ENCODE assay signal across 8 cellular contexts in the genomic region with DNA sequence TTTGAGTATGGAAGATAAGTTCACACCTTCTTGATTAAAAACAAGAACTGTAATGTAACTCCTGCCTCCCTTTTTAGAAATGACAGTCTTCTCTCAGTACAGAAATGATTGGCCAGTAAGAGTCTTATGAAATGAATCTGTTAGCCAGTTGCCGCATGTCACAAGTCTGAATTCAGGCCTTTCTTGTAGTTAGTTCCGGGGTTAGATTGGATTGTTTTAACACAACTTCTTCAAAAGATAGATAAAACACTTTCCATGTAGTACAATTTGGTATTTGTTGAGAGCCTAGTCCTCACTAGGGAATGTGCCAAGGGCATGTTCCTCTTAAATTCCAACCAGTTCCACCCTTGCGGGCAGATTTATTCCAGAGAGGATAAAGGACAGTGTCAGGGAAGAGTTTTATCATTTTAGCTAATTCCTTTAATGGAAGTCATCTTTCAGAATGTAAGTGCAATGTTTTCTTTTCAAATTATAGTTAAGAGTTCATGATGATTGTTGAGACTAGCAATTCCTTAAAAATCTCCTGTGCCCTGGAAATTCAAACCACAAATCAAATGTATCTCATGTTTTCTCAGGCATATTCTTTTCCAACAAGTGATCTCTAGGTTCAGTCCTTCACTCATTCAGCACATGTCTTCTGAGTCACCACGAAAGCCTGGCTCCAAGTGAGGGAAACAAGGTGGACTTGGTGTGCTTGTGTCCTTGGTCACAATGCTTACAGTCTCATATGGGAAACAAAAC. TPM values are rescaled to one million over a fixed set of nuclear protein-coding genes. Genes with fewer than 3 reads are reported as not detected.
A peak's percentile ranks its signal among the peaks of the same experiment; 100 is the strongest.
DNase-seq lines count a peak whose midpoint lies in the region; ATAC-seq and TF ChIP-seq lines count a peak whose summit lies in the region.

No MANE protein-coding gene starts in this region.

- H3K9ac ChIP-seq in adipocyte (ENCODE audit: low read length): peak overlapping the region; percentile 99

- peak overlapping the region; percentile 98 for H3K27ac ChIP-seq in psoas muscle

- ATAC-seq in GM18861 (IDR thresholded peaks at IDR 0.05; ENCODE audit: unreplicated experiment): peak; percentile 63
- ATAC-seq in HG03039 (IDR thresholded peaks at IDR 0.05; ENCODE audit: unreplicated experiment): peak; percentile 51
- peak; percentile 62 to 82 (median 73) for ATAC-seq in psoas muscle
- ATAC-seq in esophagus mucosa: no peak

- peak; percentile 83 for DNase-seq in A172 (ENCODE audit: low spot score)
- peak; percentile 85 for DNase-seq in adipocyte (ENCODE audit: low read depth)
- DNase-seq in psoas muscle: no peak
- DNase-seq in NCI-H1694 treated with DMSO at 0.1 percent for 48 hours (lab: John Stamatoyannopoulos, UW): no peak
- no peak for DNase-seq in NCI-H446 (lab: John Stamatoyannopoulos, UW)

- no peaks in the 10 kb centered on the region for H3K9me3 ChIP-seq in adipocyte (ENCODE audit: control insufficient read depth, low read length)
- no peaks in the 10 kb centered on the region for H3K9me3 ChIP-seq in psoas muscle

- H3K4me1 ChIP-seq in adipocyte (ENCODE audit: control insufficient read depth, insufficient read depth, low read length) (peaks cover 41% of the 10 kb centered on the region), psoas muscle (peaks cover 50% of the 10 kb centered on the region)

- no peak for TF ChIP-seq CTCF in psoas muscle (IDR thresholded peaks at IDR 0.05)

- 27 to 58% (median 34%) methylated on average over 4 of the region's 4 CpGs for WGBS in psoas muscle, 3 donors

- peak overlapping the region; percentile 92 for H3K4me3 ChIP-seq in adipocyte (ENCODE audit: low read length)
- peak overlapping the region; percentile 93 for H3K4me3 ChIP-seq in psoas muscle

- H3K36me3 ChIP-seq in adipocyte (ENCODE audit: control insufficient read depth, insufficient read depth, low read length, severe bottlenecking): no peaks in the 10 kb centered on the region
- H3K36me3 ChIP-seq in psoas muscle (ENCODE audit: insufficient read depth in 1 of 2, low read depth in 1 of 2): no peaks in the 10 kb centered on the region

- H3K27me3 ChIP-seq in adipocyte (replicated peaks; ENCODE audit: control insufficient read depth, insufficient read depth, low read length): no peaks in the 10 kb centered on the region
- no peaks in the 10 kb centered on the region for H3K27me3 ChIP-seq in psoas muscle (ENCODE audit: insufficient read depth in 3 of 3, low read length in 2 of 3)

- intact Hi-C loops in psoas muscle (cut with DNase I): loop anchor here in 1 of 2 donors (10.0 kb wide), 1 partner anchor 109 kb away; the partner anchor contains the start of gene TRUB1

RNA-seq across cellular contexts. Expression of gene FHIP2A, which starts 4.1 kb away (rescaled TPM):
- total RNA-seq in A172 (2014; rRNA removed; shearing (Covaris generic)): 20.7 and 23.9 TPM in 2 replicates
- total RNA-seq in psoas muscle: 10 to 100 TPM; 19.9 to 31.9 (median 26.0) TPM
- 10 to 100 TPM in 1 of 3 donors, 1 to 10 TPM in 2; 3.4 to 12.8 (median 6.6) TPM for polyA plus RNA-seq in psoas muscle
- 7.9 TPM for total RNA-seq in esophagus mucosa

Comparison
In these comparisons a context has a peak if more than half of its experiments do, and no peak if none do; other contexts are left out.
1. DNase-seq: peak in A172 (single experiment) and adipocyte (single experiment); none in psoas muscle (0 of 2), NCI-H1694 treated with DMSO at 0.1 percent for 48 hours (single experiment) and NCI-H446 (0 of 2).